1 cellular context compared by ENCODE assay signal in the genomic region with DNA sequence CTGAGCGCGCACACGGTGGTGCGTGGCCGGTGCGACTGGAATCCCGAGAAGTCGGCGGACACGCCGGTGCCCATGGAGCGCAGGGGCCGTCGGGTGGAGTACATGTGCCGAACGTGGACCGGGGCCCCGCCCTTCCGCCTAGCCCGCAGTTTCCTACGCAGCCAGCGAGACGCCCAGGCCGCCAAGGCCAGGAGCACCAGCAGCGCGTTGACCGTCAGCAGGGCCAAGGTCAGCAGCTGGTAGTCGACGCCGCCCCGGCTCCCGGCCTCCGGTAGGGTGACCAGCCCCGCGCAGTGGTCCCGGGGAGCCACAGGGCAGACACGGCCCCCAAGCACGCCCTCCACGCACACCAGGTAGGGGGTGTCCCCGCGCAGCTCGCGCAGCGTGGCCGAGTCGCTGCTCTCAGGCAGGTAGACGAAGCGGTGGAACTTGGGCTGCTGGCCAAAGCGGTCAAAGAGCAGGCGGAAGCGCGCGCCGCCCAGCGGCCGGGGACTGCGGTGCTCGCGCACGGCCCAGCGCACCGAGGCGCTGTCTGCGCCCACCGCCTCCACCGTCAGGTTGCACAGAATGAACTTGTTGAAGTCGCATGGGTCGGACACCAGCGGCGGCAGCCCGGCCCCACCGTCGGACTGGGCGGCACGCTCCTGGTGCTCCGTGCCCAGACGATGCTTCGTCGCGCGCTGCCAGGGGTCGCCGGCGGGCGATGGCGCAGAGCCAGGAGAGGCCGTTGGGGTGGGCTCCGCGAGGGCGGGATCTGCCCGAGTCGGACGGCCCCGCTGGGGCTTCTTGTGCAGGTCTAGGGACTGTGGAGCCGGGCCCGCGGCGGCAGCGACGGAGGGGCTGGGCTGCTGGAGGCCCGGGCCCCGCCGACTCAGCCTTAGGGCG.
TF ChIP-seq lines count a peak whose summit lies in the region.

No MANE protein-coding gene starts in this region.

TF ChIP-seq in HepG2, 621 proteins besides CTCF, POLR2A, EP300 and RAD21 (continued from another document):
- peak; percentile 86; the same call in 1 of the 2 replicates for TF ChIP-seq ZNF318 (CRISPR knock-in tag; IDR thresholded peaks at IDR 0.05)
- peak; percentile 92 for TF ChIP-seq ARID4A (CRISPR knock-in tag; IDR thresholded peaks at IDR 0.05; ENCODE audit: borderline replicate concordance)
- TF ChIP-seq MLX (CRISPR knock-in tag; IDR thresholded peaks at IDR 0.05), result no peak
- TF ChIP-seq ZNF446 (CRISPR knock-in tag; IDR thresholded peaks at IDR 0.05), result peak; percentile 88
- peak; percentile 85 for TF ChIP-seq ZFP41 (CRISPR knock-in tag; IDR thresholded peaks at IDR 0.05; ENCODE audit: borderline replicate concordance)
- TF ChIP-seq CC2D1A (CRISPR knock-in tag; IDR thresholded peaks at IDR 0.05), result peak; percentile 56; the same call in 1 of the 2 replicates
- peak; percentile 96; the same call in 1 of the 2 replicates for TF ChIP-seq ZNF776 (CRISPR knock-in tag; IDR thresholded peaks at IDR 0.05)
- TF ChIP-seq, protein P1, sequence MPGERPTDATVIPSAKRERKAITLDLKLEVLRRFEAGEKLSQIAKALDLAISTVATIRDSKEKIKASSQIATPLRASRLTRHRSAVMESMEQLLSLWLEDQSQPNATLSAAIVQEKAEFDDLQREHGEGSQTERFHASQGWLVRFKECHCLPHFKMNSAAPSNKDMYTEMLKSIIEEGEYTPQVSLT (CRISPR knock-in tag; IDR thresholded peaks at IDR 0.05; ENCODE audit: borderline replicate concordance, low read depth), result peak; percentile 95; the same call in 1 of the 2 replicates
- TF ChIP-seq ZNF7 (CRISPR knock-in tag; IDR thresholded peaks at IDR 0.05), result no peak
- TF ChIP-seq CBX1 (IDR thresholded peaks at IDR 0.05; ENCODE audit: low read depth), result no peak
- TF ChIP-seq ZNF816 (CRISPR knock-in tag; IDR thresholded peaks at IDR 0.05; ENCODE audit: borderline replicate concordance), result peak; percentile 80; the same call in 1 of the 2 replicates
- TF ChIP-seq ZNF362 (CRISPR knock-in tag; IDR thresholded peaks at IDR 0.05; ENCODE audit: borderline replicate concordance), result peak; percentile 74; the same call in 1 of the 2 replicates
